In the genomic region with DNA sequence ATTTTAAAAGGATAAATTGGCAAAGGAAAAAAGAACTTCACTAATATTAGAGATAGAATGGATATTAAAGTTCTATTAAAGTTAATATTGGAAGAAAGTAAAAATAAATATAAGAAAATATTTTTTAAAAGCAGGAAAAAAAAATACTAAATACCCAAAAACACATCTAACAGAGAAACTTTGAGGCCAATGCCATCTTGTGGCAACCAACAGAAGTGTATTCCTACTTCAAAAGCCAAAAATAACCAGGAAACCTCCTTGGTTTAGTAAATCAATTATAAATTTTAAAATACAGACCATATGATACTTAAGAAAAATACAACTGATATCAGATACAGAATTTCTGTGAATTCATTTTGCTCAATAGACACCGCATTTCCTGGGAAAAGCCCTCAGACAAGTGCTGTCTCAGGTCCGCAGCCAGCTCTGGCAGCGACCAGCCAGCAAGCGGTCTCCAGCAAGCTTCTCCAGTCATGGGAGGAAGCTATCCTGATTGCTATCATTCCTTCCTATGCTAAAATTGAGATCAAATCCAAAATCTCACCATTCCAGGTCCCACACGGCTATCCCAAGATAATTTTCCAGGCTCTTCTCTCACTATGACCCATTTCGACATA, we compare ENCODE assay signal across 10 cellular contexts.
DNase-seq lines count a peak whose midpoint lies in the region; ATAC-seq and TF ChIP-seq lines count a peak whose summit lies in the region.
"Had no signal": no experiment of that assay in that cellular context is flagged by ENCODE, and none has a peak within 500 bp of the region (broad histone marks: within the 10 kb centered on the region; RNA-seq: fewer than 3 reads in every experiment).

No MANE protein-coding gene starts in this region.

- no peaks in the 10 kb centered on the region for H3K9me2 ChIP-seq in GM23338 (ENCODE audit: insufficient read depth)

- 0 out of 2 replicates have a peak overlapping the region, but pooled peaks have one; percentile 6 for H3K27ac ChIP-seq in GM23338 (ENCODE audit: low read depth)
- H3K27ac ChIP-seq: sigmoid colon had no signal

- H3K27me3 ChIP-seq in GM23338 (ENCODE audit: insufficient read depth): no peaks in the 10 kb centered on the region
- H3K27me3 ChIP-seq in kidney epithelial cell (ENCODE audit: control insufficient read depth, insufficient read depth, low read length): no peaks in the 10 kb centered on the region
- H3K27me3 ChIP-seq: sigmoid colon had no signal

- TF ChIP-seq CTCF in GM23338 (conservative IDR thresholded peaks at IDR 0.05; ENCODE audit: low read depth in 2 of 2) (peak; percentile 53 to 62), kidney epithelial cell (IDR thresholded peaks at IDR 0.05; ENCODE audit: insufficient read depth, low read length, poor library complexity, severe bottlenecking) (peak; percentile 51)

- peaks cover 4% of the 10 kb centered on the region; the same call in 1 of the 3 replicates for H3K36me3 Mint-ChIP-seq in GM23338 (ENCODE audit: low read depth)

- H2AFZ ChIP-seq in GM23338: no peak overlapping the region

- no peaks in the 10 kb centered on the region for H3F3A ChIP-seq in GM23338 (replicated peaks; ENCODE audit: low read depth)

- DNase-seq in AG08396 (ENCODE audit: low spot score) (peak; percentile 10), GM23338 (ENCODE audit: low spot score) (peak; percentile 56), amniotic epithelial cell (ENCODE audit: low read depth) (peak; percentile 25), kidney epithelial cell (ENCODE audit: low read depth) (no peak), islet precursor cell (no peak)
- no peak for DNase-seq in stimulated activated CD4-positive, alpha-beta T cell treated with anti-CD3 and anti-CD28 coated beads, Interleukin-4, amount 100 ng/mL, for 4 hours
- no peak for DNase-seq in activated T-cell treated with anti-CD3 and anti-CD28 coated beads, Interleukin-2, amount 50 U/mL, for 48 hours
- DNase-seq: NCI-H1092 treated with DMSO at 0.1 percent for 48 hours, sigmoid colon had no signal

- ATAC-seq in GM23338: no peak; the same call in 2 of the 3 replicates
- ATAC-seq in HG03354 (IDR thresholded peaks at IDR 0.05; ENCODE audit: poor library complexity, severe bottlenecking, unreplicated experiment): no peak

- H3K27ac Mint-ChIP-seq in GM23338: no peak overlapping the region

- H3K4me3 ChIP-seq in GM23338 (no peak overlapping the region), kidney epithelial cell (ENCODE audit: low read depth, low read length) (no peak overlapping the region)
- H3K4me3 ChIP-seq: sigmoid colon had no signal

- peaks cover 4% of the 10 kb centered on the region for H3K27me3 Mint-ChIP-seq in GM23338 (ENCODE audit: insufficient read depth, low read depth, poor library complexity)

- peaks cover 2% of the 10 kb centered on the region; the same call in 1 of the 2 replicates for H4K20me1 ChIP-seq in GM23338 (replicated peaks; ENCODE audit: insufficient read depth)

- no peak overlapping the region for H3K4me3 Mint-ChIP-seq in GM23338

- no peak overlapping the region for H3K4me2 ChIP-seq in GM23338

- H3K4me1 ChIP-seq in GM23338 (ENCODE audit: insufficient read depth): no peaks in the 10 kb centered on the region
- H3K4me1 ChIP-seq: sigmoid colon had no signal

- peaks cover 5% of the 10 kb centered on the region; the same call in 1 of the 2 replicates for H3K36me3 ChIP-seq in GM23338 (ENCODE audit: insufficient read depth)
- no peaks in the 10 kb centered on the region for H3K36me3 ChIP-seq in kidney epithelial cell (ENCODE audit: control insufficient read depth, insufficient read depth, low read length)

- peaks cover 7% of the 10 kb centered on the region; the same call in 1 of the 3 replicates for H3K4me1 Mint-ChIP-seq in GM23338

- no peaks in the 10 kb centered on the region for H3K79me2 ChIP-seq in GM23338 (replicated peaks; ENCODE audit: insufficient read depth)

- no peaks in the 10 kb centered on the region for H3K9me3 Mint-ChIP-seq in GM23338

TF ChIP-seq in GM23338, 12 proteins besides CTCF, POLR2A, EP300 and RAD21 (continues in another document):
- TF ChIP-seq, protein P1, sequence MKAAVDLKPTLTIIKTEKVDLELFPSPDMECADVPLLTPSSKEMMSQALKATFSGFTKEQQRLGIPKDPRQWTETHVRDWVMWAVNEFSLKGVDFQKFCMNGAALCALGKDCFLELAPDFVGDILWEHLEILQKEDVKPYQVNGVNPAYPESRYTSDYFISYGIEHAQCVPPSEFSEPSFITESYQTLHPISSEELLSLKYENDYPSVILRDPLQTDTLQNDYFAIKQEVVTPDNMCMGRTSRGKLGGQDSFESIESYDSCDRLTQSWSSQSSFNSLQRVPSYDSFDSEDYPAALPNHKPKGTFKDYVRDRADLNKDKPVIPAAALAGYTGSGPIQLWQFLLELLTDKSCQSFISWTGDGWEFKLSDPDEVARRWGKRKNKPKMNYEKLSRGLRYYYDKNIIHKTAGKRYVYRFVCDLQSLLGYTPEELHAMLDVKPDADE (IDR thresholded peaks at IDR 0.05): no peak
- TF ChIP-seq REST (IDR thresholded peaks at IDR 0.05; ENCODE audit: unreplicated experiment) (no peak), JUNB (IDR thresholded peaks at IDR 0.05; ENCODE audit: unreplicated experiment) (no peak), EZH2 (IDR thresholded peaks at IDR 0.05; ENCODE audit: low read depth, unreplicated experiment) (no peak), ZNF114 (CRISPR knock-in tag; IDR thresholded peaks at IDR 0.05) (no peak), EZH2phosphoT487 (IDR thresholded peaks at IDR 0.05; ENCODE audit: unreplicated experiment) (no peak), ZNF331 (CRISPR knock-in tag; IDR thresholded peaks at IDR 0.05; ENCODE audit: low read depth) (no peak), NANOG (IDR thresholded peaks at IDR 0.05; ENCODE audit: borderline replicate concordance) (no peak)

Comparison
In these comparisons a context has a peak if more than half of its experiments do, and no peak if none do; other contexts are left out.
1. DNase-seq: peak in AG08396 (single experiment), GM23338 (single experiment) and amniotic epithelial cell (single experiment); none in kidney epithelial cell (single experiment), stimulated activated CD4-positive, alpha-beta T cell treated with anti-CD3 and anti-CD28 coated beads, Interleukin-4, amount 100 ng/mL, for 4 hours (0 of 2), activated T-cell treated with anti-CD3 and anti-CD28 coated beads, Interleukin-2, amount 50 U/mL, for 48 hours (0 of 2) and islet precursor cell (single experiment).